In genomic region chr5:95733100-95733499, GRCh38 we compare ENCODE assay signal across 9 cellular contexts. TPM values are rescaled to one million over a fixed set of nuclear protein-coding genes. Genes with fewer than 3 reads are reported as not detected.
DNase-seq lines count a peak whose midpoint lies in the region; TF ChIP-seq lines count a peak whose summit lies in the region.
"Had no signal": no experiment of that assay in that cellular context is flagged by ENCODE, and none has a peak within 500 bp of the region (broad histone marks: within the 10 kb centered on the region; RNA-seq: fewer than 3 reads in every experiment).

No MANE protein-coding gene starts in this region.

- H3K4me2 ChIP-seq in skeletal muscle satellite cell (ENCODE audit: low read length): peak overlapping the region; percentile 84

- H3K4me1 ChIP-seq in ascending aorta: peaks cover 0 to 8% of the 10 kb centered on the region in 2 donors
- peaks cover 51% of the 10 kb centered on the region for H3K4me1 ChIP-seq in skeletal muscle satellite cell (ENCODE audit: control insufficient read depth, insufficient read depth, low read length)

- intact Hi-C loops in ascending aorta (cut with DNase I): loop anchor here (5.0 to 10.0 kb wide), 3 partner anchors 71 to 178 kb away; partner anchors contain the start of genes ARSK and SKIC3

- no peak overlapping the region for H3K27ac ChIP-seq in ascending aorta

- peak overlapping the region; percentile 4; the same call in 1 of the 2 replicates for H3K4me3 ChIP-seq in H7 (ENCODE audit: insufficient read depth, low read depth, low read length)
- peak overlapping the region; percentile 72 to 94 for H3K4me3 ChIP-seq in ascending aorta
- H3K4me3 ChIP-seq in skeletal muscle satellite cell (ENCODE audit: low read length): peak overlapping the region; percentile 99

- peak overlapping the region; percentile 98 for H3K9ac ChIP-seq in skeletal muscle satellite cell (ENCODE audit: low read depth, low read length)

- H3K27me3 ChIP-seq in H7 (ENCODE audit: control insufficient read depth, insufficient read depth, low read length) (peaks cover 40% of the 10 kb centered on the region), ascending aorta (no peaks in the 10 kb centered on the region), skeletal muscle satellite cell (ENCODE audit: control insufficient read depth, insufficient read depth, low read length) (no peaks in the 10 kb centered on the region)

- DNase-seq in H7 (no peak), ascending aorta (ENCODE audit: low spot score in 2 of 2) (no peak), kidney glomerular epithelial cell (lab: John Stamatoyannopoulos, UW) (peak; percentile 18), NCI-H345 treated with DMSO at 0.1 percent for 48 hours (lab: John Stamatoyannopoulos, UW; ENCODE audit: unreplicated experiment) (no peak), SKM-1 treated with dmso at 0.1 percent for 144 hours (lab: John Stamatoyannopoulos, UW; ENCODE audit: unreplicated experiment) (no peak), NCI-H510A treated with DMSO at 0.1 percent for 48 hours (lab: John Stamatoyannopoulos, UW) (no peak), UCSD-AML1 (lab: John Stamatoyannopoulos, UW; ENCODE audit: unreplicated experiment) (no peak)

- no peaks in the 10 kb centered on the region for H3K9me3 ChIP-seq in ascending aorta
- H3K9me3 ChIP-seq in skeletal muscle satellite cell (replicated peaks; ENCODE audit: low read length): no peaks in the 10 kb centered on the region

- TF ChIP-seq CTCF in ascending aorta (IDR thresholded peaks at IDR 0.05): no peak

- H3K36me3 ChIP-seq in H7 (replicated peaks; ENCODE audit: control insufficient read depth, insufficient read depth, low read length): no peaks in the 10 kb centered on the region
- no peaks in the 10 kb centered on the region for H3K36me3 ChIP-seq in ascending aorta
- peaks cover 34% of the 10 kb centered on the region for H3K36me3 ChIP-seq in skeletal muscle satellite cell (ENCODE audit: insufficient read depth, low read length)

RNA-seq across cellular contexts. Expression of gene RHOBTB3, which starts 2.0 kb away (rescaled TPM):
- 23.0 and 45.6 TPM in 2 replicates for total RNA-seq in H7 (2014; rRNA removed; shearing (Covaris generic))
- total RNA-seq in ascending aorta: 153 TPM
- total RNA-seq in skeletal muscle satellite cell (2012; rRNA removed): 74.3 and 75.4 TPM in 2 replicates

RNA-seq across cellular contexts. Expression of gene SPATA9, which starts 50.3 kb away (rescaled TPM):
- not detected in 2 replicates for total RNA-seq in H7 (2014; rRNA removed; shearing (Covaris generic))
- not detected for total RNA-seq in ascending aorta
- 0.25 TPM in 1 of 2 replicates, not detected in the other for total RNA-seq in skeletal muscle satellite cell (2012; rRNA removed)
- total RNA-seq: activated T-helper 2 cell treated with anti-CD3 and anti-CD28 coated beads, Interferon-gamma antibody, Interleukin-2, Interleukin-4, amounts not matched to agents 10 μg/mL and 5 μg/mL and 100 μg/mL, durations not matched to agents 14 hours and 24 hours and 36 hours had no signal

Comparison
In these comparisons a context has a peak if more than half of its experiments do, and no peak if none do; other contexts are left out.
1. H3K4me3 ChIP-seq: peak in every context shown above with its lines; median percentile 99 in skeletal muscle satellite cell; 83 in ascending aorta; 4 in H7.